In genomic region chr7:80244206-80244956, GRCh38 we compare ENCODE assay signal across 14 cellular contexts.
DNase-seq lines count a peak whose midpoint lies in the region; ATAC-seq, FAIRE-seq and TF ChIP-seq lines count a peak whose summit lies in the region.
"Had no signal": no experiment of that assay in that cellular context is flagged by ENCODE, and none has a peak within 500 bp of the region (broad histone marks: within the 10 kb centered on the region; RNA-seq: fewer than 3 reads in every experiment).

No MANE protein-coding gene starts in this region.

- CTCF ChIA-PET in IMR-90 (lab: Yijun Ruan, JAX) (no interaction called here), HepG2 (lab: Yijun Ruan, JAX; ENCODE audit: low intra/inter-chr PET ratio, low total read pairs) (no interaction called here)

- no peak overlapping the region for H2AFZ ChIP-seq in IMR-90 (replicated peaks; ENCODE audit: low read length, poor library complexity)
- H2AFZ ChIP-seq in astrocyte (ENCODE audit: low read depth, low read length) = peak overlapping the region; percentile 4
- H2AFZ ChIP-seq in parathyroid adenoma = peak overlapping the region; percentile 8
- no peak overlapping the region for H2AFZ ChIP-seq in HepG2 (ENCODE audit: low read length)

- BruUV-seq in IMR-90 (replicated peaks; lab: Mats Ljungman, UMichigan) (no TSS peak), HepG2 (replicated peaks; lab: Mats Ljungman, UMichigan) (no TSS peak)

- no peak overlapping the region for H4K5ac ChIP-seq in IMR-90 (ENCODE audit: low read depth, low read length)

- peak overlapping the region; percentile 50 for H3K27ac Mint-ChIP-seq in astrocyte (ENCODE audit: unreplicated experiment)
- H3K27ac Mint-ChIP-seq: activated CD4-positive, alpha-beta T cell treated with anti-CD3 and anti-CD28 coated beads, Interleukin-2, amount 10 ng/mL, durations not matched to agents 7 days and 5 days; activated naive CD8-positive, alpha-beta T cell treated with anti-CD3 and anti-CD28 coated beads, Interleukin-2, amount 50 U/mL, for 24 hours had no signal

- H3K4me1 Mint-ChIP-seq in astrocyte (ENCODE audit: low read depth, unreplicated experiment) = peaks cover 4% of the 10 kb centered on the region
- H3K4me1 Mint-ChIP-seq: activated CD4-positive, alpha-beta T cell treated with anti-CD3 and anti-CD28 coated beads, Interleukin-2, amount 10 ng/mL, durations not matched to agents 7 days and 5 days; activated naive CD8-positive, alpha-beta T cell treated with anti-CD3 and anti-CD28 coated beads, Interleukin-2, amount 50 U/mL, for 24 hours had no signal

- H2AK5ac ChIP-seq in IMR-90 (ENCODE audit: low read depth, low read length) = no peak overlapping the region

- no peaks in the 10 kb centered on the region for H3K36me3 Mint-ChIP-seq in astrocyte (ENCODE audit: low read depth, unreplicated experiment)

- H4K20me1 ChIP-seq in IMR-90 (ENCODE audit: insufficient read depth, low read length) (no peaks in the 10 kb centered on the region), astrocyte (ENCODE audit: insufficient read depth, low read length) (no peaks in the 10 kb centered on the region), HepG2 (ENCODE audit: insufficient read depth, low read length) (no peaks in the 10 kb centered on the region)

- peak overlapping the region; percentile 88; the same call in 2 of the 3 replicates for H2BK15ac ChIP-seq in IMR-90 (ENCODE audit: low read depth, low read length)

- no peaks in the 10 kb centered on the region for H3K27me3 Mint-ChIP-seq in astrocyte (ENCODE audit: low read depth, unreplicated experiment)
- H3K27me3 Mint-ChIP-seq: activated CD4-positive, alpha-beta T cell treated with anti-CD3 and anti-CD28 coated beads, Interleukin-2, amount 10 ng/mL, durations not matched to agents 7 days and 5 days; activated naive CD8-positive, alpha-beta T cell treated with anti-CD3 and anti-CD28 coated beads, Interleukin-2, amount 50 U/mL, for 24 hours had no signal

- FAIRE-seq in astrocyte (lab: Jason Lieb, UNC) = no peak
- FAIRE-seq in HepG2 (lab: Jason Lieb, UNC) = no peak

- H3K79me2 ChIP-seq in astrocyte (ENCODE audit: insufficient read depth, low read length) (no peaks in the 10 kb centered on the region), parathyroid adenoma (no peaks in the 10 kb centered on the region), HepG2 (ENCODE audit: insufficient read depth, low read length) (no peaks in the 10 kb centered on the region)

- no peak overlapping the region for H4K8ac ChIP-seq in IMR-90 (ENCODE audit: low read depth in 2 of 2, low read length in 2 of 2)

- TF ChIP-seq POLR2A in IMR-90 (IDR thresholded peaks at IDR 0.05; ENCODE audit: low read depth, low read length) = no peak
- TF ChIP-seq POLR2A in heart left ventricle (IDR thresholded peaks at IDR 0.05) = no peak
- TF ChIP-seq POLR2A in HepG2 (IDR thresholded peaks at IDR 0.05; ENCODE audit: insufficient read depth in 1 of 2, low read depth in 2 of 2, low read length in 2 of 2) = no peak

- H3K27me3 ChIP-seq in IMR-90 (ENCODE audit: control insufficient read depth, insufficient read depth, low read length) (no peaks in the 10 kb centered on the region), astrocyte (ENCODE audit: insufficient read depth, low read length) (no peaks in the 10 kb centered on the region), heart left ventricle (no peaks in the 10 kb centered on the region), parathyroid adenoma (ENCODE audit: control insufficient read depth, insufficient read depth, low read length) (no peaks in the 10 kb centered on the region), lower lobe of right lung (ENCODE audit: low read depth) (no peaks in the 10 kb centered on the region), HepG2 (ENCODE audit: control insufficient read depth in 1 of 2, insufficient read depth in 2 of 2, low read length in 2 of 2) (no peaks in the 10 kb centered on the region)
- H3K27me3 ChIP-seq: BE2C had no signal

- peaks cover 5% of the 10 kb centered on the region for H3K9me1 ChIP-seq in IMR-90 (ENCODE audit: insufficient read depth, low read length)

- H3K4me1 ChIP-seq in IMR-90 (ENCODE audit: control insufficient read depth, insufficient read depth, low read length) = peaks cover 7% of the 10 kb centered on the region
- no peaks in the 10 kb centered on the region for H3K4me1 ChIP-seq in astrocyte (ENCODE audit: insufficient read depth, low read length)
- peaks cover 0 to 15% (median 3%) of the 10 kb centered on the region in 12 donors for H3K4me1 ChIP-seq in heart left ventricle
- no peaks in the 10 kb centered on the region for H3K4me1 ChIP-seq in parathyroid adenoma
- no peaks in the 10 kb centered on the region for H3K4me1 ChIP-seq in lower lobe of right lung
- H3K4me1 ChIP-seq in HepG2 (ENCODE audit: insufficient read depth, low read length) = no peaks in the 10 kb centered on the region
- H3K4me1 ChIP-seq: BE2C had no signal

- peak overlapping the region; percentile 38 for H3K18ac ChIP-seq in IMR-90 (ENCODE audit: low read depth, low read length)

- peak; percentile 30 for DNase-seq in IMR-90
- no peak for DNase-seq in astrocyte (ENCODE audit: low read depth)
- DNase-seq in heart left ventricle = peak in 2 of 5 donors; percentile 18 to 31
- no peak for DNase-seq in lower lobe of right lung
- no peak for DNase-seq in activated CD4-positive, alpha-beta T cell treated with anti-CD3 and anti-CD28 coated beads for 1 hour
- DNase-seq in NCI-H2107 treated with DMSO at 0.1 percent for 48 hours (lab: John Stamatoyannopoulos, UW; ENCODE audit: unreplicated experiment) = no peak
- no peak for DNase-seq in HepG2 (ENCODE audit: low spot score)
- DNase-seq: activated CD4-positive, alpha-beta T cell treated with anti-CD3 and anti-CD28 coated beads, Interleukin-2, amount 10 ng/mL, durations not matched to agents 7 days and 5 days; activated naive CD8-positive, alpha-beta T cell treated with anti-CD3 and anti-CD28 coated beads, Interleukin-2, amount 50 U/mL, for 24 hours; activated T-cell treated with anti-CD3 and anti-CD28 coated beads, Interleukin-2, amount 50 U/mL, for 48 hours; BE2C; NCI-H2029 treated with DMSO at 0.1 percent for 48 hours; SIG-M5 had no signal

- no peak overlapping the region for H3K23ac ChIP-seq in IMR-90 (ENCODE audit: low read depth, low read length)

- H3K4me3 Mint-ChIP-seq in astrocyte (ENCODE audit: unreplicated experiment) = no peak overlapping the region
- H3K4me3 Mint-ChIP-seq: activated CD4-positive, alpha-beta T cell treated with anti-CD3 and anti-CD28 coated beads, Interleukin-2, amount 10 ng/mL, durations not matched to agents 7 days and 5 days; activated naive CD8-positive, alpha-beta T cell treated with anti-CD3 and anti-CD28 coated beads, Interleukin-2, amount 50 U/mL, for 24 hours had no signal

- no peaks in the 10 kb centered on the region for H3K9me3 Mint-ChIP-seq in astrocyte (ENCODE audit: unreplicated experiment)

- TF ChIP-seq EP300 in HepG2 (IDR thresholded peaks at IDR 0.05; ENCODE audit: low read depth in 2 of 2, low read length in 2 of 2) (no peak), HepG2 (CRISPR knock-in tag; IDR thresholded peaks at IDR 0.05; ENCODE audit: borderline replicate concordance) (no peak)

- ATAC-seq in IMR-90 (ENCODE audit: low read depth) (no peak; the same call in 1 of the 2 replicates), heart left ventricle (peak in 3 of 4 donors; percentile 47 to 83 (median 73)), lower lobe of right lung (no peak), HepG2 (no peak)
- ATAC-seq: activated naive CD8-positive, alpha-beta T cell treated with anti-CD3 and anti-CD28 coated beads, Interleukin-2, amount 50 U/mL, for 24 hours had no signal

- TF ChIP-seq CTCF in IMR-90 (conservative IDR thresholded peaks at IDR 0.05; ENCODE audit: low read depth, low read length) (no peak), astrocyte (IDR thresholded peaks at IDR 0.05; ENCODE audit: insufficient read depth, low read depth, low read length) (no peak), heart left ventricle (IDR thresholded peaks at IDR 0.05) (no peak), parathyroid adenoma (IDR thresholded peaks at IDR 0.05) (no peak), lower lobe of right lung (IDR thresholded peaks at IDR 0.05) (no peak), HepG2 (CRISPR knock-in tag; IDR thresholded peaks at IDR 0.05) (no peak)

- TF ChIP-seq RAD21 in IMR-90 (IDR thresholded peaks at IDR 0.05; ENCODE audit: low read length) = no peak
- no peak for TF ChIP-seq RAD21 in HepG2 (CRISPR knock-in tag; IDR thresholded peaks at IDR 0.05)

- H2BK5ac ChIP-seq in IMR-90 (ENCODE audit: low read depth, low read length, poor library complexity, severe bottlenecking) = no peak overlapping the region

- H3K56ac ChIP-seq in IMR-90 (ENCODE audit: extremely low read depth, insufficient read depth, low read length) = no peak overlapping the region

- in situ Hi-C loops in IMR-90 (cut with MboI; ENCODE audit: low sequenced_read_pairs) (no loop called here), HepG2 (cut with HindIII; ENCODE audit: extremely low pct_ligation_motif_present, low pct_unique_long_range_greater_than_20kb) (no loop called here)

- intact Hi-C loops in IMR-90 (cut with micrococcal nuclease) (no loop called here), heart left ventricle (cut with DNase I) (no loop called here), lower lobe of right lung (cut with DNase I) (no loop called here), HepG2 (cut with micrococcal nuclease; ENCODE audit: unreplicated experiment) (no loop called here)

- dilution Hi-C loops in IMR-90 (cut with HindIII; ENCODE audit: low sequenced_read_pairs, unreplicated experiment) = no loop called here

- no peak overlapping the region for H3K27ac ChIP-seq in IMR-90 (ENCODE audit: insufficient read depth, low read length)
- H3K27ac ChIP-seq in astrocyte (ENCODE audit: low read depth, low read length) = no peak overlapping the region
- peak overlapping the region in 5 of 12 donors; percentile 2 to 46 (median 12) for H3K27ac ChIP-seq in heart left ventricle
- H3K27ac ChIP-seq in parathyroid adenoma = no peak overlapping the region
- no peak overlapping the region for H3K27ac ChIP-seq in lower lobe of right lung
- H3K27ac ChIP-seq in HepG2 (ENCODE audit: extremely low read length, insufficient read depth, low read length) = no peak overlapping the region

- H3K9me3 ChIP-seq in IMR-90 (ENCODE audit: control insufficient read depth, insufficient read depth, low read length) (no peaks in the 10 kb centered on the region), astrocyte (ENCODE audit: insufficient read depth, low read depth, low read length) (no peaks in the 10 kb centered on the region), heart left ventricle (no peaks in the 10 kb centered on the region), parathyroid adenoma (ENCODE audit: control insufficient read depth, low read length) (no peaks in the 10 kb centered on the region), lower lobe of right lung (no peaks in the 10 kb centered on the region), HepG2 (ENCODE audit: low read length) (no peaks in the 10 kb centered on the region)
- H3K9me3 ChIP-seq: BE2C had no signal

- H3K14ac ChIP-seq in IMR-90 (replicated peaks; ENCODE audit: low read depth, low read length) = no peak overlapping the region

- H3K79me1 ChIP-seq in IMR-90 (ENCODE audit: low read depth in 1 of 2, low read length in 2 of 2) = no peaks in the 10 kb centered on the region

- no peak overlapping the region for H3K4me2 ChIP-seq in IMR-90 (ENCODE audit: low read depth, low read length)
- no peak overlapping the region for H3K4me2 ChIP-seq in astrocyte (ENCODE audit: low read length)
- no peak overlapping the region for H3K4me2 ChIP-seq in parathyroid adenoma (ENCODE audit: low read length)
- no peak overlapping the region for H3K4me2 ChIP-seq in HepG2 (ENCODE audit: low read depth, low read length)

- no peak overlapping the region for H4K91ac ChIP-seq in IMR-90 (ENCODE audit: insufficient read depth, low read depth, low read length)

- no peak overlapping the region; the same call in 1 of the 2 replicates for H2BK20ac ChIP-seq in IMR-90 (ENCODE audit: low read depth, low read length)

- no peaks in the 10 kb centered on the region for H3K36me3 ChIP-seq in IMR-90 (ENCODE audit: control insufficient read depth, insufficient read depth, low read length)
- no peaks in the 10 kb centered on the region for H3K36me3 ChIP-seq in astrocyte (ENCODE audit: insufficient read depth, low read length)
- no peaks in the 10 kb centered on the region for H3K36me3 ChIP-seq in heart left ventricle
- no peaks in the 10 kb centered on the region for H3K36me3 ChIP-seq in parathyroid adenoma (ENCODE audit: control insufficient read depth, insufficient read depth, low read length)
- H3K36me3 ChIP-seq in lower lobe of right lung = no peaks in the 10 kb centered on the region
- no peaks in the 10 kb centered on the region for H3K36me3 ChIP-seq in HepG2 (replicated peaks in 1 of 2; ENCODE audit: control insufficient read depth in 1 of 2, insufficient read depth in 2 of 2, low read length in 2 of 2)
- H3K36me3 ChIP-seq: BE2C had no signal

- H3K4me3 ChIP-seq in IMR-90 (ENCODE audit: insufficient read depth, low read depth, low read length) (no peak overlapping the region), astrocyte (ENCODE audit: insufficient read depth, low read depth, low read length) (no peak overlapping the region), heart left ventricle (no peak overlapping the region), parathyroid adenoma (ENCODE audit: low read depth, low read length) (no peak overlapping the region), lower lobe of right lung (no peak overlapping the region), HepG2 (replicated peaks in 1 of 3; ENCODE audit: insufficient read depth in 1 of 3, low read depth in 2 of 3, low read length in 3 of 3) (no peak overlapping the region)

- H2AK9ac ChIP-seq in IMR-90 (replicated peaks; ENCODE audit: low read depth, low read length, poor library complexity) = no peak overlapping the region

- H3K9ac ChIP-seq in IMR-90 (ENCODE audit: low read depth, low read length) (no peak overlapping the region), astrocyte (ENCODE audit: low read length) (no peak overlapping the region), parathyroid adenoma (no peak overlapping the region), HepG2 (ENCODE audit: insufficient read depth, low read depth, low read length) (no peak overlapping the region)

- H2BK120ac ChIP-seq in IMR-90 (ENCODE audit: low read depth, low read length) = no peak overlapping the region

- POLR2A ChIA-PET in IMR-90 (lab: Charles Lee; ENCODE audit: unreplicated experiment) = no interaction called here
- POLR2A ChIA-PET in HepG2 (lab: Yijun Ruan, JAX) = no interaction called here

- WGBS in IMR-90 (ENCODE audit: extremely low coverage in 2 of 2, insufficient read length in 1 of 2), 2 experiments = 80% methylated on average over 1 of the region's 4 CpGs; no CpG with 5 or more reads in 1 of the 2 experiments
- WGBS in heart left ventricle, 4 donors = 42 to 59% (median 45%) methylated on average over 4 of the region's 4 CpGs
- 22% methylated on average over 4 of the region's 4 CpGs for WGBS in HepG2 (ENCODE audit: low lambda C conversion rate)

- no peak overlapping the region for H3K4ac ChIP-seq in IMR-90 (ENCODE audit: low read depth, low read length)

Comparison
In these comparisons a context has a peak if more than half of its experiments do, and no peak if none do; other contexts are left out.
1. ATAC-seq: peak in heart left ventricle (3 of 4); none in IMR-90 (single experiment), lower lobe of right lung (0 of 2) and HepG2 (single experiment).
2. H2AFZ ChIP-seq: peak in astrocyte (single experiment) and parathyroid adenoma (single experiment); none in IMR-90 (single experiment) and HepG2 (single experiment).